ENCODE assay signal across 17 cellular contexts in the genomic region with DNA sequence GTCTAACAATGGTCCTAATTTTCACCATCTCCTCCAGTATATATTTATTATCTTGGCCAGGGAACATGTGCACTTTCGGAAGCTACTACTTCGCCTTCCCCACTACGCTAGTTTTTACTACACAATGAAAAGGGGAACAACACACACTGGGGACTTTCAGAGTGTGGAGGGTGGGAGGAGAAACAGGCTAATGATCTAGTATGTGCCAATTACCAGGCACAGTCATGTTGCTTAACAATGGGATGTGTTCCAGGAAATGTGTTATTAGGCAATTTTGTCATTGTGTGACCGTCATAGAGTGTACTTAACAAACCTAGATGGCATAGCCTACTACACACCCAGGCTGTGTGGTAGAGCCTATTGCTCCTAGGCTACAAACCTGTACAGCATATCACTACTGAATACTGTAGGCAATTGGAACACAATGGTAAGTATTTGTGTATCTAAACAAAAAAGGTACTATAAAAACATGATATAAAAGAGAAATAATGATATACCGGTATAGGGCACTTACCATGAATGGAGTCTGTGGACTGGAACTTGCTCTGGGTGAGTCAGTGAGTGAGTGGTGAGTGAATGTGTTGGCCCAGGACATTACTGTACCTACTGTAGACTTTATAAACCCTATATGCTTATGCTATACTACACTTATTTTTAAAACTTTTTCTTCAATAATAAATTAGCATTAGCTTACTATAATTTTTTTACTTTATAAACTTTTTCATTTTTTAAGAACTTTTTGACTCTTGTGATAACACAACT. TPM values are rescaled to one million over a fixed set of nuclear protein-coding genes. Genes with fewer than 3 reads are reported as not detected.
DNase-seq lines count a peak whose midpoint lies in the region; ATAC-seq and TF ChIP-seq lines count a peak whose summit lies in the region.
"Had no signal": no experiment of that assay in that cellular context is flagged by ENCODE, and none has a peak within 500 bp of the region (broad histone marks: within the 10 kb centered on the region; RNA-seq: fewer than 3 reads in every experiment).

No MANE protein-coding gene starts in this region.

- dilution Hi-C loops in mammary epithelial cell (cut with HindIII; ENCODE audit: low sequenced_read_pairs): no loop called here

- intact Hi-C loops in MCF 10A (cut with micrococcal nuclease) (no loop called here), breast epithelium (cut with DNase I; ENCODE audit: low total_unique reads) (no loop called here), mammary epithelial cell (cut with micrococcal nuclease) (no loop called here), upper lobe of right lung (cut with DNase I) (no loop called here)
- intact Hi-C loops in CD4-positive, alpha-beta T cell (cut with DNase I, micrococcal nuclease): no loop called here

- no peak overlapping the region for H3K27ac Mint-ChIP-seq in MCF 10A (ENCODE audit: low read depth, unreplicated experiment)
- no peak overlapping the region for H3K27ac Mint-ChIP-seq in CD4-positive, alpha-beta T cell

- H3K9me3 Mint-ChIP-seq in MCF 10A (ENCODE audit: unreplicated experiment): no peaks in the 10 kb centered on the region
- H3K9me3 Mint-ChIP-seq in CD4-positive, alpha-beta T cell: no peaks in the 10 kb centered on the region

- 34% methylated on average over 5 of the region's 5 CpGs for WGBS in mammary epithelial cell (ENCODE audit: low coverage, missing lambda C conversion rate)

- H3K4me3 ChIP-seq in breast epithelium (no peak overlapping the region), mammary epithelial cell (replicated peaks in 1 of 3; ENCODE audit: insufficient read depth in 1 of 3, low read depth in 2 of 3, low read length in 3 of 3) (no peak overlapping the region), upper lobe of right lung (no peak overlapping the region)
- H3K4me3 ChIP-seq: esophagus squamous epithelium, suprapubic skin had no signal

- H3K9me3 ChIP-seq in breast epithelium (no peaks in the 10 kb centered on the region), mammary epithelial cell (replicated peaks; ENCODE audit: insufficient read depth, low read length) (no peaks in the 10 kb centered on the region), upper lobe of right lung (no peaks in the 10 kb centered on the region)
- no peaks in the 10 kb centered on the region for H3K9me3 ChIP-seq in CD4-positive, alpha-beta T cell (ENCODE audit: control insufficient read depth, low read length)
- H3K9me3 ChIP-seq: esophagus squamous epithelium, suprapubic skin had no signal

- H3K4me1 ChIP-seq in breast epithelium (no peaks in the 10 kb centered on the region), mammary epithelial cell (ENCODE audit: insufficient read depth, low read length) (no peaks in the 10 kb centered on the region), upper lobe of right lung (no peaks in the 10 kb centered on the region)
- H3K4me1 ChIP-seq: esophagus squamous epithelium, suprapubic skin had no signal

- ATAC-seq in upper lobe of right lung: peak; percentile 95
- ATAC-seq in GM19023 (IDR thresholded peaks at IDR 0.05; ENCODE audit: unreplicated experiment): no peak
- ATAC-seq in CD4-positive, alpha-beta T cell (ENCODE audit: poor library complexity): no peak

- no peaks in the 10 kb centered on the region for H4K20me1 ChIP-seq in mammary epithelial cell (ENCODE audit: insufficient read depth, low read length)

- in situ Hi-C loops in mammary epithelial cell (cut with MboI; ENCODE audit: low sequenced_read_pairs in 2 of 2): no loop called here

- POLR2A ChIA-PET in MCF 10A (lab: Yijun Ruan, JAX): interaction anchor here (0.6 to 1.0 kb wide), 3 partner anchors 20 to 451 kb away, joined by 3 to 4 read pairs (median 3); a partner anchor contains a TSS
- POLR2A ChIA-PET in CD4-positive, alpha-beta T cell (lab: Charles Lee): no interaction called here

- H3K27me3 ChIP-seq in breast epithelium (no peaks in the 10 kb centered on the region), mammary epithelial cell (ENCODE audit: insufficient read depth, low read length) (no peaks in the 10 kb centered on the region), upper lobe of right lung (no peaks in the 10 kb centered on the region)
- H3K27me3 ChIP-seq in CD4-positive, alpha-beta T cell (ENCODE audit: control insufficient read depth, insufficient read depth, low read length): no peaks in the 10 kb centered on the region
- H3K27me3 ChIP-seq: esophagus squamous epithelium, suprapubic skin had no signal

- no peaks in the 10 kb centered on the region for H3K36me3 Mint-ChIP-seq in MCF 10A (ENCODE audit: insufficient read depth, unreplicated experiment)
- H3K36me3 Mint-ChIP-seq in CD4-positive, alpha-beta T cell (ENCODE audit: low read depth): no peaks in the 10 kb centered on the region

- DNase-seq in MCF 10A (ENCODE audit: unreplicated experiment) (peak; percentile 80), breast epithelium (ENCODE audit: low spot score in 2 of 2) (no peak), NCI-H748 (lab: John Stamatoyannopoulos, UW; ENCODE audit: unreplicated experiment) (peak; percentile 68), mammary epithelial cell (peak; percentile 10), upper lobe of right lung (no peak), LoVo (ENCODE audit: low spot score) (no peak)
- DNase-seq in CD4-positive, alpha-beta T cell: no peak
- DNase-seq: activated CD4-positive, alpha-beta T cell treated with anti-CD3 and anti-CD28 coated beads for 1 hour; activated CD8-positive, alpha-beta memory T cell treated with anti-CD3 and anti-CD28 coated beads, Interleukin-2, amount 50 U/mL, for 48 hours; activated naive CD4-positive, alpha-beta T cell treated with Interleukin-2 at 50 U/mL for 16 hours; dermis blood vessel endothelial cell; esophagus squamous epithelium; RPMI8226; T-helper 1 cell had no signal

- no peak for TF ChIP-seq POLR2A in breast epithelium (IDR thresholded peaks at IDR 0.05)

- no peak overlapping the region for H3K4me2 ChIP-seq in mammary epithelial cell (ENCODE audit: insufficient read depth, low read depth, low read length)

- H3K4me1 Mint-ChIP-seq in MCF 10A (ENCODE audit: insufficient read depth, unreplicated experiment): no peaks in the 10 kb centered on the region
- H3K4me1 Mint-ChIP-seq in CD4-positive, alpha-beta T cell (ENCODE audit: low read depth): no peaks in the 10 kb centered on the region
- H3K4me1 Mint-ChIP-seq: neural crest cell had no signal

- H3K27ac ChIP-seq in breast epithelium (no peak overlapping the region), mammary epithelial cell (ENCODE audit: insufficient read depth, low read depth, low read length) (no peak overlapping the region), upper lobe of right lung (no peak overlapping the region)
- H3K27ac ChIP-seq in CD4-positive, alpha-beta T cell (ENCODE audit: low read depth, low read length): no peak overlapping the region
- H3K27ac ChIP-seq: esophagus squamous epithelium, suprapubic skin had no signal

- H3K9ac ChIP-seq in mammary epithelial cell (ENCODE audit: insufficient read depth, low read length): no peak overlapping the region

- H3K79me2 ChIP-seq in mammary epithelial cell (ENCODE audit: insufficient read depth, low read length): no peaks in the 10 kb centered on the region

- no peak overlapping the region for H2AFZ ChIP-seq in mammary epithelial cell (ENCODE audit: low read depth, low read length)

- CTCF ChIA-PET in MCF 10A (lab: Yijun Ruan, JAX) (no interaction called here), mammary epithelial cell (lab: Charles Lee; ENCODE audit: low non-redundant PET) (no interaction called here)
- CTCF ChIA-PET in CD4-positive, alpha-beta T cell (lab: Charles Lee): no interaction called here

- H3K36me3 ChIP-seq in breast epithelium (no peaks in the 10 kb centered on the region), mammary epithelial cell (ENCODE audit: insufficient read depth, low read length) (no peaks in the 10 kb centered on the region), upper lobe of right lung (no peaks in the 10 kb centered on the region)
- H3K36me3 ChIP-seq: esophagus squamous epithelium, suprapubic skin had no signal

- TF ChIP-seq CTCF in MCF 10A (IDR thresholded peaks at IDR 0.05; ENCODE audit: unreplicated experiment) (no peak), breast epithelium (IDR thresholded peaks at IDR 0.05) (no peak), mammary epithelial cell (conservative IDR thresholded peaks at IDR 0.05 in 1 of 2, IDR thresholded peaks at IDR 0.05 in 1 of 2; ENCODE audit: extremely low read depth in 1 of 2, insufficient read depth in 1 of 2, low read depth in 1 of 2, low read length in 2 of 2) (no peak), upper lobe of right lung (IDR thresholded peaks at IDR 0.05) (no peak)
- TF ChIP-seq CTCF in CD4-positive, alpha-beta T cell (IDR thresholded peaks at IDR 0.05): no peak

- H3K27me3 Mint-ChIP-seq in MCF 10A (ENCODE audit: insufficient read depth, unreplicated experiment): no peaks in the 10 kb centered on the region
- peaks cover 12% of the 10 kb centered on the region for H3K27me3 Mint-ChIP-seq in CD4-positive, alpha-beta T cell

- H3K4me3 Mint-ChIP-seq in MCF 10A (ENCODE audit: unreplicated experiment): no peak overlapping the region
- H3K4me3 Mint-ChIP-seq in CD4-positive, alpha-beta T cell: no peak overlapping the region
- H3K4me3 Mint-ChIP-seq: neural crest cell had no signal

- BruUV-seq in MCF 10A (replicated peaks; lab: Mats Ljungman, UMichigan) (no TSS peak), mammary epithelial cell (replicated peaks; lab: Mats Ljungman, UMichigan) (no TSS peak)

RNA-seq across cellular contexts. Expression of a gene that starts 20.1 kb away (rescaled TPM):
- total RNA-seq in MCF 10A (2022): 31.8 and 37.5 TPM in 2 replicates
- total RNA-seq in breast epithelium: 10 to 100 TPM; 25.9 to 34.4 (median 32.8) TPM
- total RNA-seq in mammary epithelial cell: 10 to 100 TPM; 29.8 to 36.7 TPM
- 13.0 TPM for polyA plus RNA-seq in mammary epithelial cell
- 10.7 TPM for polyA minus RNA-seq in mammary epithelial cell
- 37.9 TPM for total RNA-seq in upper lobe of right lung
- 10 to 100 TPM; 65.5 to 67.6 TPM for total RNA-seq in CD4-positive, alpha-beta T cell

Comparison
In these comparisons a context has a peak if more than half of its experiments do, and no peak if none do; other contexts are left out.
1. DNase-seq: peak in MCF 10A (single experiment), NCI-H748 (single experiment) and mammary epithelial cell (single experiment); none in breast epithelium (0 of 2), upper lobe of right lung (single experiment), CD4-positive, alpha-beta T cell (0 of 10) and LoVo (single experiment).